In genomic region chr10:74652664-74653063, GRCh38 we compare ENCODE assay signal across 17 cellular contexts.
"Had no signal": no experiment of that assay in that cellular context is flagged by ENCODE, and none has a peak within 500 bp of the region (broad histone marks: within the 10 kb centered on the region; RNA-seq: fewer than 3 reads in every experiment).

No MANE protein-coding gene starts in this region.

- H3K36me3 ChIP-seq: cardiac muscle cell, heart right ventricle, left ventricle myocardium inferior, right lobe of liver had no signal

- H3K27ac ChIP-seq: body of pancreas, cardiac muscle cell, heart right ventricle, left ventricle myocardium inferior, right lobe of liver, tibial nerve had no signal

- H3K9me3 ChIP-seq: body of pancreas, left ventricle myocardium inferior, right lobe of liver, tibial nerve had no signal

- H3K4me3 ChIP-seq: body of pancreas, cardiac muscle cell, heart right ventricle, left ventricle myocardium inferior, lung, right lobe of liver, tibial nerve had no signal

- ATAC-seq: body of pancreas, esophagus mucosa, heart right ventricle, right lobe of liver had no signal

- H3K4me1 ChIP-seq: body of pancreas, right lobe of liver, tibial nerve had no signal

- DNase-seq: activated CD4-positive, alpha-beta T cell treated with anti-CD3 and anti-CD28 coated beads for 48 hours; activated CD4-positive, alpha-beta T cell treated with anti-CD3 and anti-CD28 coated beads, Interleukin-2, amount 50 U/mL, for 48 hours; activated CD8-positive, alpha-beta memory T cell treated with anti-CD3 and anti-CD28 coated beads for 24 hours; activated effector memory CD4-positive, alpha-beta T cell treated with Interleukin-2 at 50 U/mL for 16 hours; activated naive CD4-positive, alpha-beta T cell treated with Interleukin-2 at 50 U/mL for 16 hours; anterior cingulate cortex; body of pancreas; foreskin melanocyte; heart right ventricle; left ventricle myocardium inferior; right lobe of liver; stimulated activated CD4-positive, alpha-beta T cell treated with anti-CD3 and anti-CD28 coated beads, Interleukin-2, amount 100 ng/mL, for 48 hours; stimulated activated naive CD4-positive, alpha-beta T cell treated with Interleukin-2 at 50 U/mL for 16 hours had no signal

- H3K27me3 ChIP-seq: body of pancreas, cardiac muscle cell, heart right ventricle, right lobe of liver, tibial nerve had no signal
